Comparison of ENCODE assay signal across 22 cellular contexts in the genomic region with DNA sequence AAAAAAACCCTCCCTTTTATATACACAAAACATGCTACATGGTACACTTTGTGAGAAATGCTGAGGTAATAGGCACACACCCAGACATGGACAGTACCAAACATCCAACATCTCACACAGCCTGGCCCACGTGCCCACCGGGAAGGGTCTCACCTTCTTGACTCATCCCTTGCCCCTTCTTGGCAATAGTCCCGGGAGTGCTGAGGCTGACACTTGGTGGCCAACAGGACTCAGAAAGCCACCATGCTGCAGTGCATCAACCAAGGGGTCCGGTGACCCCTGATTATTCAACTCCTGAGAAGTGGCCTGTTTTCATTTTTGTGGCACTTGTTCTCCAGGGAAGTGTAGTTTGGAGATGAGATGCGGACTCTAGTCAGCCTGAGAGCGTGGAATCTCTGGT.
"Had no signal": no experiment of that assay in that cellular context is flagged by ENCODE, and none has a peak within 500 bp of the region (broad histone marks: within the 10 kb centered on the region; RNA-seq: fewer than 3 reads in every experiment).

No MANE protein-coding gene starts in this region.

- ATAC-seq: HepG2 had no signal

- H3K4me1 ChIP-seq: SJSA1 had no signal

- H3K27ac ChIP-seq: KMS-11, SJSA1, SK-N-MC had no signal

- H3K27me3 ChIP-seq: SJSA1 had no signal

- DNase-seq: IMR-90, Kasumi-1, MM.1S, NCI-H1092 treated with DMSO at 0.1 percent for 48 hours, NCI-H1436, NCI-H187, NCI-H2029, NCI-H2081 treated with DMSO at 0.1 percent for 48 hours, NCI-H2171, NCI-H226, NCI-H446, NCI-H510A, NCI-H524 treated with DMSO at 0.1 percent for 48 hours, NCI-H69, NCI-H774, Right ventricle myocardium superior, RPMI8226, SIG-M5 had no signal

- H3K9me3 ChIP-seq: SJSA1 had no signal

- H3K4me3 ChIP-seq: SJSA1, SK-N-MC had no signal

- H3K36me3 ChIP-seq: SJSA1 had no signal
